ENCODE assay signal across 11 cellular contexts in genomic region chr2:168466190-168466737, GRCh38. TPM values are rescaled to one million over a fixed set of nuclear protein-coding genes. Genes with fewer than 3 reads are reported as not detected.
DNase-seq lines count a peak whose midpoint lies in the region; ATAC-seq and TF ChIP-seq lines count a peak whose summit lies in the region.
"Had no signal": no experiment of that assay in that cellular context is flagged by ENCODE, and none has a peak within 500 bp of the region (broad histone marks: within the 10 kb centered on the region; RNA-seq: fewer than 3 reads in every experiment).

No MANE protein-coding gene starts in this region.

- H3K27me3 Mint-ChIP-seq in CD8-positive, alpha-beta memory T cell: no peaks in the 10 kb centered on the region
- no peaks in the 10 kb centered on the region for H3K27me3 Mint-ChIP-seq in activated naive CD8-positive, alpha-beta T cell treated with anti-CD3 and anti-CD28 coated beads, Interleukin-2, amount 50 U/mL, for 24 hours
- no peaks in the 10 kb centered on the region for H3K27me3 Mint-ChIP-seq in natural killer cell treated with Interleukin-12 subunit alpha and Interleukin-12 subunit beta and Interleukin-15 and Interleukin-18, amount 100 ng/mL, for 72 hours
- H3K27me3 Mint-ChIP-seq: memory B cell had no signal

- H3K27me3 ChIP-seq in CD8-positive, alpha-beta memory T cell (ENCODE audit: insufficient read depth, low read length, poor library complexity, severe bottlenecking): no peaks in the 10 kb centered on the region
- no peaks in the 10 kb centered on the region for H3K27me3 ChIP-seq in HL-60 (ENCODE audit: insufficient read depth, poor library complexity, severe bottlenecking)
- H3K27me3 ChIP-seq: dorsolateral prefrontal cortex had no signal

- H3K4me3 Mint-ChIP-seq in CD8-positive, alpha-beta memory T cell: peak overlapping the region in 6 of 7 donors; percentile 27 to 81 (median 37)
- peak overlapping the region; percentile 19 for H3K4me3 Mint-ChIP-seq in activated naive CD8-positive, alpha-beta T cell treated with anti-CD3 and anti-CD28 coated beads, Interleukin-2, amount 50 U/mL, for 24 hours
- peak overlapping the region; percentile 73 for H3K4me3 Mint-ChIP-seq in natural killer cell treated with Interleukin-12 subunit alpha and Interleukin-12 subunit beta and Interleukin-15 and Interleukin-18, amount 100 ng/mL, for 72 hours
- H3K4me3 Mint-ChIP-seq: memory B cell had no signal

- H3K36me3 Mint-ChIP-seq in CD8-positive, alpha-beta memory T cell: peaks cover 0 to 5% (median 0%) of the 10 kb centered on the region in 3 donors
- H3K36me3 Mint-ChIP-seq in activated naive CD8-positive, alpha-beta T cell treated with anti-CD3 and anti-CD28 coated beads, Interleukin-2, amount 50 U/mL, for 24 hours (ENCODE audit: low read depth): peaks cover 6% of the 10 kb centered on the region
- H3K36me3 Mint-ChIP-seq in natural killer cell treated with Interleukin-12 subunit alpha and Interleukin-12 subunit beta and Interleukin-15 and Interleukin-18, amount 100 ng/mL, for 72 hours: no peaks in the 10 kb centered on the region
- H3K36me3 Mint-ChIP-seq: memory B cell had no signal

- H3K27ac Mint-ChIP-seq in CD8-positive, alpha-beta memory T cell: peak overlapping the region in 4 of 8 donors; percentile 15 to 77 (median 34)
- H3K27ac Mint-ChIP-seq in activated naive CD8-positive, alpha-beta T cell treated with anti-CD3 and anti-CD28 coated beads, Interleukin-2, amount 50 U/mL, for 24 hours: peak overlapping the region; percentile 43
- H3K27ac Mint-ChIP-seq in natural killer cell treated with Interleukin-12 subunit alpha and Interleukin-12 subunit beta and Interleukin-15 and Interleukin-18, amount 100 ng/mL, for 72 hours: peak overlapping the region; percentile 55 to 75
- H3K27ac Mint-ChIP-seq: memory B cell had no signal

- no peaks in the 10 kb centered on the region for H3K9me3 Mint-ChIP-seq in CD8-positive, alpha-beta memory T cell
- H3K9me3 Mint-ChIP-seq in activated naive CD8-positive, alpha-beta T cell treated with anti-CD3 and anti-CD28 coated beads, Interleukin-2, amount 50 U/mL, for 24 hours: no peaks in the 10 kb centered on the region
- no peaks in the 10 kb centered on the region for H3K9me3 Mint-ChIP-seq in natural killer cell treated with Interleukin-12 subunit alpha and Interleukin-12 subunit beta and Interleukin-15 and Interleukin-18, amount 100 ng/mL, for 72 hours
- H3K9me3 Mint-ChIP-seq: memory B cell had no signal

- POLR2A ChIA-PET in CD8-positive, alpha-beta memory T cell (lab: Charles Lee): no interaction called here
- POLR2A ChIA-PET in OCI-LY7 (lab: Charles Lee): interaction anchor here (1.3 kb wide), 1 partner anchor 15 kb away, joined by 5 read pairs; no protein-coding TSS in a partner anchor

- H3K79me2 ChIP-seq in OCI-LY7 (ENCODE audit: insufficient read depth, low read depth, low read length): no peaks in the 10 kb centered on the region

- no peak for ATAC-seq in activated naive CD8-positive, alpha-beta T cell treated with anti-CD3 and anti-CD28 coated beads, Interleukin-2, amount 50 U/mL, for 24 hours
- no peak for ATAC-seq in natural killer cell treated with Interleukin-12 subunit alpha and Interleukin-12 subunit beta and Interleukin-15 and Interleukin-18, amount 100 ng/mL, for 72 hours

- intact Hi-C loops in OCI-LY7 (cut with micrococcal nuclease; ENCODE audit: unreplicated experiment): no loop called here

- no peak overlapping the region for H2AFZ ChIP-seq in OCI-LY7 (ENCODE audit: low read length)

- H3K27ac ChIP-seq in CD8-positive, alpha-beta memory T cell (ENCODE audit: low read depth, low read length): no peak overlapping the region
- peak overlapping the region; percentile 33 for H3K27ac ChIP-seq in HL-60 (replicated peaks)
- H3K27ac ChIP-seq in OCI-LY7 (ENCODE audit: low read depth, low read length, poor library complexity, severe bottlenecking): no peak overlapping the region
- H3K27ac ChIP-seq: dorsolateral prefrontal cortex had no signal

- BruUV-seq in OCI-LY7 (replicated peaks; lab: Mats Ljungman, UMichigan): no TSS peak

- no peak for TF ChIP-seq CTCF in HL-60 (IDR thresholded peaks at IDR 0.05; ENCODE audit: insufficient read depth, low read length)
- TF ChIP-seq CTCF in OCI-LY7 (conservative IDR thresholded peaks at IDR 0.05; ENCODE audit: low read length): no peak

- CTCF ChIA-PET in CD8-positive, alpha-beta memory T cell (lab: Charles Lee): no interaction called here
- CTCF ChIA-PET in OCI-LY7 (lab: Charles Lee; ENCODE audit: unreplicated experiment): no interaction called here

- H3K4me1 ChIP-seq in CD8-positive, alpha-beta memory T cell (ENCODE audit: insufficient read depth, low read length): peaks cover 39% of the 10 kb centered on the region
- peaks cover 7% of the 10 kb centered on the region for H3K4me1 ChIP-seq in OCI-LY7 (ENCODE audit: insufficient read depth, low read length, poor library complexity, severe bottlenecking)

- no peak for DNase-seq in CD8-positive, alpha-beta memory T cell
- DNase-seq in HL-60 (ENCODE audit: low read depth in 1 of 2, low spot score in 1 of 2): no peak
- no peak for DNase-seq in activated naive CD8-positive, alpha-beta T cell treated with anti-CD3 and anti-CD28 coated beads, Interleukin-2, amount 50 U/mL, for 24 hours
- no peak for DNase-seq in natural killer cell treated with Interleukin-12 subunit alpha and Interleukin-12 subunit beta and Interleukin-15 and Interleukin-18, amount 100 ng/mL, for 72 hours (ENCODE audit: low spot score)
- DNase-seq in 8988T: no peak
- no peak for DNase-seq in OCI-LY7 (ENCODE audit: low spot score)
- DNase-seq in NCI-H1048 (lab: John Stamatoyannopoulos, UW): no peak
- DNase-seq: activated naive CD4-positive, alpha-beta T cell treated with anti-CD3 and anti-CD28 coated beads, Interleukin-2, amount 50 U/mL, for 16 hours; dorsolateral prefrontal cortex had no signal

- no peak overlapping the region for H3K4me2 ChIP-seq in OCI-LY7 (ENCODE audit: low read length)

- H3K9me2 ChIP-seq in OCI-LY7 (ENCODE audit: insufficient read depth, low read length): no peaks in the 10 kb centered on the region

- no peak overlapping the region for H3K4me3 ChIP-seq in CD8-positive, alpha-beta memory T cell (ENCODE audit: low read length)
- H3K4me3 ChIP-seq in HL-60 (replicated peaks; ENCODE audit: insufficient read depth, low read length) (no peak overlapping the region), OCI-LY7 (ENCODE audit: low read depth, low read length, poor library complexity, severe bottlenecking) (no peak overlapping the region)
- H3K4me3 ChIP-seq: skin epidermis had no signal

- no peaks in the 10 kb centered on the region for H4K20me1 ChIP-seq in OCI-LY7 (ENCODE audit: insufficient read depth, low read length)

- no peaks in the 10 kb centered on the region for H3K9me3 ChIP-seq in CD8-positive, alpha-beta memory T cell (ENCODE audit: low read length)
- no peaks in the 10 kb centered on the region for H3K9me3 ChIP-seq in OCI-LY7 (ENCODE audit: low read length)

- H3K4me1 Mint-ChIP-seq in CD8-positive, alpha-beta memory T cell: peaks cover 37 to 66% (median 41%) of the 10 kb centered on the region in 3 donors
- peaks cover 71% of the 10 kb centered on the region for H3K4me1 Mint-ChIP-seq in activated naive CD8-positive, alpha-beta T cell treated with anti-CD3 and anti-CD28 coated beads, Interleukin-2, amount 50 U/mL, for 24 hours
- H3K4me1 Mint-ChIP-seq in natural killer cell treated with Interleukin-12 subunit alpha and Interleukin-12 subunit beta and Interleukin-15 and Interleukin-18, amount 100 ng/mL, for 72 hours (ENCODE audit: low read depth in 2 of 2): peaks cover 59 to 77% of the 10 kb centered on the region in 2 donors

- H3K36me3 ChIP-seq in CD8-positive, alpha-beta memory T cell (ENCODE audit: insufficient read depth, low read length): no peaks in the 10 kb centered on the region
- H3K36me3 ChIP-seq in OCI-LY7 (ENCODE audit: insufficient read depth, low read length): no peaks in the 10 kb centered on the region

RNA-seq across cellular contexts. Expression of gene CERS6, which starts 10.2 kb away (rescaled TPM):
- 1 to 10 TPM; 7.7 to 7.8 TPM for total RNA-seq in CD8-positive, alpha-beta memory T cell
- polyA plus RNA-seq in CD8-positive, alpha-beta memory T cell: 3.6 TPM
- 10 to 100 TPM; 17.8 to 19.5 TPM for total RNA-seq in natural killer cell treated with Interleukin-12 subunit alpha and Interleukin-12 subunit beta and Interleukin-15 and Interleukin-18, amount 100 ng/mL, for 72 hours
- total RNA-seq in OCI-LY7 (2014; rRNA removed; shearing (Covaris generic)): not detected in 2 replicates
- 0.04 TPM in 1 of 2 replicates, not detected in the other for total RNA-seq in OCI-LY7 (2022)

Comparison
In these comparisons a context has a peak if more than half of its experiments do, and no peak if none do; other contexts are left out.
1. H3K4me3 Mint-ChIP-seq: peak in every context shown above with its lines; median percentile 73 in natural killer cell treated with Interleukin-12 subunit alpha and Interleukin-12 subunit beta and Interleukin-15 and Interleukin-18, amount 100 ng/mL, for 72 hours; 37 in CD8-positive, alpha-beta memory T cell; 19 in activated naive CD8-positive, alpha-beta T cell treated with anti-CD3 and anti-CD28 coated beads, Interleukin-2, amount 50 U/mL, for 24 hours.
2. RNA of gene CERS6, which starts 10.2 kb away (total RNA-seq): 17.8 to 19.5 TPM in natural killer cell treated with Interleukin-12 subunit alpha and Interleukin-12 subunit beta and Interleukin-15 and Interleukin-18, amount 100 ng/mL, for 72 hours and 7.7 to 7.8 TPM in CD8-positive, alpha-beta memory T cell; 0.04 TPM in OCI-LY7; every median in the first group is over 4 times any median in the second.